In genomic region chr20:19407731-19408130, GRCh38 we compare ENCODE assay signal across 1 cellular context.
TF ChIP-seq lines count a peak whose summit lies in the region.

No MANE protein-coding gene starts in this region.

TF ChIP-seq in GM23338, 12 proteins besides CTCF, POLR2A, EP300 and RAD21 (continued from another document):
- TF ChIP-seq, protein P1, sequence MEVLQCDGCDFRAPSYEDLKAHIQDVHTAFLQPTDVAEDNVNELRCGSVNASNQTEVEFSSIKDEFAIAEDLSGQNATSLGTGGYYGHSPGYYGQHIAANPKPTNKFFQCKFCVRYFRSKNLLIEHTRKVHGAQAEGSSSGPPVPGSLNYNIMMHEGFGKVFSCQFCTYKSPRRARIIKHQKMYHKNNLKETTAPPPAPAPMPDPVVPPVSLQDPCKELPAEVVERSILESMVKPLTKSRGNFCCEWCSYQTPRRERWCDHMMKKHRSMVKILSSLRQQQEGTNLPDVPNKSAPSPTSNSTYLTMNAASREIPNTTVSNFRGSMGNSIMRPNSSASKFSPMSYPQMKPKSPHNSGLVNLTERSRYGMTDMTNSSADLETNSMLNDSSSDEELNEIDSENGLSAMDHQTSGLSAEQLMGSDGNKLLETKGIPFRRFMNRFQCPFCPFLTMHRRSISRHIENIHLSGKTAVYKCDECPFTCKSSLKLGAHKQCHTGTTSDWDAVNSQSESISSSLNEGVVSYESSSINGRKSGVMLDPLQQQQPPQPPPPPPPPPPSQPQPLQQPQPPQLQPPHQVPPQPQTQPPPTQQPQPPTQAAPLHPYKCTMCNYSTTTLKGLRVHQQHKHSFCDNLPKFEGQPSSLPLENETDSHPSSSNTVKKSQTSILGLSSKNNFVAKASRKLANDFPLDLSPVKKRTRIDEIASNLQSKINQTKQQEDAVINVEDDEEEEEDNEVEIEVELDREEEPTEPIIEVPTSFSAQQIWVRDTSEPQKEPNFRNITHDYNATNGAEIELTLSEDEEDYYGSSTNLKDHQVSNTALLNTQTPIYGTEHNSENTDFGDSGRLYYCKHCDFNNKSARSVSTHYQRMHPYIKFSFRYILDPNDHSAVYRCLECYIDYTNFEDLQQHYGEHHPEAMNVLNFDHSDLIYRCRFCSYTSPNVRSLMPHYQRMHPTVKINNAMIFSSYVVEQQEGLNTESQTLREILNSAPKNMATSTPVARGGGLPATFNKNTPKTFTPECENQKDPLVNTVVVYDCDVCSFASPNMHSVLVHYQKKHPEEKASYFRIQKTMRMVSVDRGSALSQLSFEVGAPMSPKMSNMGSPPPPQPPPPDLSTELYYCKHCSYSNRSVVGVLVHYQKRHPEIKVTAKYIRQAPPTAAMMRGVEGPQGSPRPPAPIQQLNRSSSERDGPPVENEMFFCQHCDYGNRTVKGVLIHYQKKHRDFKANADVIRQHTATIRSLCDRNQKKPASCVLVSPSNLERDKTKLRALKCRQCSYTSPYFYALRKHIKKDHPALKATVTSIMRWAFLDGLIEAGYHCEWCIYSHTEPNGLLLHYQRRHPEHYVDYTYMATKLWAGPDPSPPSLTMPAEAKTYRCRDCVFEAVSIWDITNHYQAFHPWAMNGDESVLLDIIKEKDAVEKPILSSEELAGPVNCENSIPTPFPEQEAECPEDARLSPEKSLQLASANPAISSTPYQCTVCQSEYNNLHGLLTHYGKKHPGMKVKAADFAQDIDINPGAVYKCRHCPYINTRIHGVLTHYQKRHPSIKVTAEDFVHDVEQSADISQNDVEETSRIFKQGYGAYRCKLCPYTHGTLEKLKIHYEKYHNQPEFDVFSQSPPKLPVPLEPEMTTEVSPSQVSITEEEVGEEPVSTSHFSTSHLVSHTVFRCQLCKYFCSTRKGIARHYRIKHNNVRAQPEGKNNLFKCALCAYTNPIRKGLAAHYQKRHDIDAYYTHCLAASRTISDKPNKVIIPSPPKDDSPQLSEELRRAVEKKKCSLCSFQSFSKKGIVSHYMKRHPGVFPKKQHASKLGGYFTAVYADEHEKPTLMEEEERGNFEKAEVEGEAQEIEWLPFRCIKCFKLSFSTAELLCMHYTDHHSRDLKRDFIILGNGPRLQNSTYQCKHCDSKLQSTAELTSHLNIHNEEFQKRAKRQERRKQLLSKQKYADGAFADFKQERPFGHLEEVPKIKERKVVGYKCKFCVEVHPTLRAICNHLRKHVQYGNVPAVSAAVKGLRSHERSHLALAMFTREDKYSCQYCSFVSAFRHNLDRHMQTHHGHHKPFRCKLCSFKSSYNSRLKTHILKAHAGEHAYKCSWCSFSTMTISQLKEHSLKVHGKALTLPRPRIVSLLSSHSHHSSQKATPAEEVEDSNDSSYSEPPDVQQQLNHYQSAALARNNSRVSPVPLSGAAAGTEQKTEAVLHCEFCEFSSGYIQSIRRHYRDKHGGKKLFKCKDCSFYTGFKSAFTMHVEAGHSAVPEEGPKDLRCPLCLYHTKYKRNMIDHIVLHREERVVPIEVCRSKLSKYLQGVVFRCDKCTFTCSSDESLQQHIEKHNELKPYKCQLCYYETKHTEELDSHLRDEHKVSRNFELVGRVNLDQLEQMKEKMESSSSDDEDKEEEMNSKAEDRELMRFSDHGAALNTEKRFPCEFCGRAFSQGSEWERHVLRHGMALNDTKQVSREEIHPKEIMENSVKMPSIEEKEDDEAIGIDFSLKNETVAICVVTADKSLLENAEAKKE (CRISPR knock-in tag; IDR thresholded peaks at IDR 0.05): no peak
- TF ChIP-seq NANOG (IDR thresholded peaks at IDR 0.05; ENCODE audit: borderline replicate concordance) (no peak), POLR2AphosphoS5 (IDR thresholded peaks at IDR 0.05; ENCODE audit: low read depth) (no peak), ETS1 (IDR thresholded peaks at IDR 0.05) (no peak), JUNB (IDR thresholded peaks at IDR 0.05; ENCODE audit: unreplicated experiment) (no peak), STAT1 (IDR thresholded peaks at IDR 0.05; ENCODE audit: unreplicated experiment) (no peak), ZNF331 (CRISPR knock-in tag; IDR thresholded peaks at IDR 0.05; ENCODE audit: low read depth) (no peak), CREB1 (CRISPR knock-in tag; IDR thresholded peaks at IDR 0.05; ENCODE audit: low read depth) (no peak), ZNF114 (CRISPR knock-in tag; IDR thresholded peaks at IDR 0.05) (no peak), EZH2phosphoT487 (IDR thresholded peaks at IDR 0.05; ENCODE audit: unreplicated experiment) (no peak), EZH2 (IDR thresholded peaks at IDR 0.05; ENCODE audit: low read depth, unreplicated experiment) (no peak)
